In the genomic region with DNA sequence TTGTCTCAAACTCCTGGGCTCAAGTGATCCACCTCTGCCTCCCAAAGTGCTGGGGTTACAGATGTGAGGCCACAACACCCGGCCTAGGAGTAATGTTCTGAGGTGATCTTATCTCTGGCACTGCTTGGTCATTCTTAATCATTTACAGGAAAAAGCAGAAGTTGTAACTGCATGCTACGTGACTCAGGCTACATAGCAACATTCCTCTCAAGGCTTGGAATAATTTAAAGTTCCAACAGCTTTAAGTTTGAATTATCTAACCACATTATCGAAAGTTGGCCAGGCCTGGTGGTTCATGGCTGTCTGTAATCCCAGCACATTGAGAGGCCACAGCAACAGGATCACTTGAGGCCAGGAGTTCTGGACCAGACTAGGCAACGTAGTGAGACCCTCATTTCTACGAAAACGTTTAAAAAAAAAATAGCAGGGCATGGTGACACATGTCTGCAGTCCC, we compare ENCODE assay signal across 1 cellular context.
TF ChIP-seq lines count a peak whose summit lies in the region.

No MANE protein-coding gene starts in this region.

TF ChIP-seq in HepG2, 621 proteins besides CTCF, POLR2A, EP300 and RAD21:
- TF ChIP-seq ZNF530 (CRISPR knock-in tag; IDR thresholded peaks at IDR 0.05; ENCODE audit: low read depth): no peak
- TF ChIP-seq, protein P1, sequence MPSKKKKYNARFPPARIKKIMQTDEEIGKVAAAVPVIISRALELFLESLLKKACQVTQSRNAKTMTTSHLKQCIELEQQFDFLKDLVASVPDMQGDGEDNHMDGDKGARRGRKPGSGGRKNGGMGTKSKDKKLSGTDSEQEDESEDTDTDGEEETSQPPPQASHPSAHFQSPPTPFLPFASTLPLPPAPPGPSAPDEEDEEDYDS (CRISPR knock-in tag; IDR thresholded peaks at IDR 0.05): 0 out of 2 replicates have a peak, but pooled peaks have one; percentile 36
